ENCODE assay signal across 8 cellular contexts in genomic region chr12:1692221-1692620, GRCh38. TPM values are rescaled to one million over a fixed set of nuclear protein-coding genes. Genes with fewer than 3 reads are reported as not detected.
DNase-seq lines count a peak whose midpoint lies in the region; ATAC-seq and TF ChIP-seq lines count a peak whose summit lies in the region.

No MANE protein-coding gene starts in this region.

- no peak for TF ChIP-seq CTCF in fibroblast of lung (conservative IDR thresholded peaks at IDR 0.05 in 1 of 2, IDR thresholded peaks at IDR 0.05 in 1 of 2; ENCODE audit: low read depth in 1 of 2, low read length in 2 of 2)
- no peak for TF ChIP-seq CTCF in lower leg skin (IDR thresholded peaks at IDR 0.05)
- no peak for TF ChIP-seq CTCF in left lung (IDR thresholded peaks at IDR 0.05)

- no peak for TF ChIP-seq POLR2A in lower leg skin (IDR thresholded peaks at IDR 0.05)

- in situ Hi-C loops in GM23248 (cut with MboI): no loop called here

- intact Hi-C loops in lower leg skin (cut with DNase I; ENCODE audit: low total_unique reads): no loop called here
- intact Hi-C loops in left lung (cut with DNase I): no loop called here

- no peak for ATAC-seq in GM21529 (IDR thresholded peaks at IDR 0.05; ENCODE audit: unreplicated experiment)
- ATAC-seq in left lung: no peak

- H3K36me3 ChIP-seq in GM23248 (ENCODE audit: low read depth) (no peaks in the 10 kb centered on the region), SJCRH30 (peaks cover 15% of the 10 kb centered on the region), fibroblast of lung (ENCODE audit: control insufficient read depth, insufficient read depth, low read length) (no peaks in the 10 kb centered on the region), skeletal muscle satellite cell (ENCODE audit: insufficient read depth, low read length) (no peaks in the 10 kb centered on the region), left lung (no peaks in the 10 kb centered on the region)

- H3K4me2 ChIP-seq in GM23248 (ENCODE audit: unreplicated experiment): peak overlapping the region; percentile 95
- peak overlapping the region; percentile 81 for H3K4me2 ChIP-seq in fibroblast of lung (ENCODE audit: extremely low read depth, insufficient read depth, low read length)
- H3K4me2 ChIP-seq in skeletal muscle satellite cell (ENCODE audit: low read length): peak overlapping the region; percentile 96

- H3F3A ChIP-seq in GM23248 (ENCODE audit: insufficient read depth): peaks cover 7% of the 10 kb centered on the region; the same call in 1 of the 2 replicates

- H3K9ac ChIP-seq in GM23248 (peak overlapping the region; percentile 94), fibroblast of lung (ENCODE audit: insufficient read depth, low read length) (no peak overlapping the region), skeletal muscle satellite cell (ENCODE audit: low read depth, low read length) (peak overlapping the region; percentile 91)

- H3K4me3 ChIP-seq in GM23248: peak overlapping the region; percentile 89
- H3K4me3 ChIP-seq in SJCRH30: peak overlapping the region; percentile 97
- H3K4me3 ChIP-seq in fibroblast of lung (replicated peaks in 1 of 4; ENCODE audit: control extremely low read depth in 1 of 4, insufficient read depth in 1 of 4, low read depth in 3 of 4, low read length in 4 of 4): peak overlapping the region; percentile 72 to 97 (median 77)
- peak overlapping the region; percentile 98 for H3K4me3 ChIP-seq in skeletal muscle satellite cell (ENCODE audit: low read length)
- no peak overlapping the region for H3K4me3 ChIP-seq in lower leg skin (ENCODE audit: low read depth, poor library complexity, severe bottlenecking)
- H3K4me3 ChIP-seq in left lung: peak overlapping the region in 1 of 2 donors; percentile 93

- WGBS in GM23248 (ENCODE audit: low coverage in 1 of 2, low lambda C conversion rate in 2 of 2, missing lambda C conversion rate in 2 of 2), 2 experiments: 29 to 32% methylated on average over 4 of the region's 4 CpGs
- WGBS in lower leg skin, 2 donors: 43 to 46% methylated on average over 4 of the region's 4 CpGs

- H4K20me1 ChIP-seq in GM23248 (ENCODE audit: insufficient read depth) (no peaks in the 10 kb centered on the region), fibroblast of lung (ENCODE audit: control insufficient read depth, extremely low read depth, insufficient read depth, low read length) (no peaks in the 10 kb centered on the region)

- H3K27ac ChIP-seq in GM23248: no peak overlapping the region
- no peak overlapping the region for H3K27ac ChIP-seq in SJCRH30
- H3K27ac ChIP-seq in fibroblast of lung (ENCODE audit: insufficient read depth, low read length): no peak overlapping the region
- peak overlapping the region in 1 of 2 donors; percentile 97 for H3K27ac ChIP-seq in left lung

- no peak overlapping the region for H2AFZ ChIP-seq in GM23248
- no peak overlapping the region for H2AFZ ChIP-seq in fibroblast of lung (ENCODE audit: low read length)

- H3K27me3 ChIP-seq in GM23248 (replicated peaks; ENCODE audit: insufficient read depth) (no peaks in the 10 kb centered on the region), SJCRH30 (no peaks in the 10 kb centered on the region), fibroblast of lung (ENCODE audit: control insufficient read depth, insufficient read depth, low read length) (no peaks in the 10 kb centered on the region), skeletal muscle satellite cell (ENCODE audit: control insufficient read depth, insufficient read depth, low read length) (no peaks in the 10 kb centered on the region), left lung (no peaks in the 10 kb centered on the region)

- no peak for DNase-seq in GM23248
- no peak for DNase-seq in SJCRH30
- DNase-seq in fibroblast of lung (ENCODE audit: low read depth in 2 of 2): no peak
- no peak for DNase-seq in lower leg skin (ENCODE audit: low spot score in 2 of 2)
- no peak for DNase-seq in left lung
- DNase-seq in SHP77 (lab: John Stamatoyannopoulos, UW): no peak

- H3K9me3 ChIP-seq in GM23248 (ENCODE audit: low read depth) (no peaks in the 10 kb centered on the region), SJCRH30 (replicated peaks) (no peaks in the 10 kb centered on the region), fibroblast of lung (ENCODE audit: control insufficient read depth, insufficient read depth, low read depth, low read length) (no peaks in the 10 kb centered on the region), skeletal muscle satellite cell (replicated peaks; ENCODE audit: low read length) (no peaks in the 10 kb centered on the region), left lung (no peaks in the 10 kb centered on the region)

- H3K79me2 ChIP-seq in GM23248 (ENCODE audit: insufficient read depth) (peaks cover 63% of the 10 kb centered on the region), fibroblast of lung (ENCODE audit: control insufficient read depth, insufficient read depth, low read length) (peaks cover 44% of the 10 kb centered on the region)

- H3K4me1 ChIP-seq in GM23248 (ENCODE audit: insufficient read depth): peaks cover 23% of the 10 kb centered on the region
- peaks cover 7% of the 10 kb centered on the region for H3K4me1 ChIP-seq in SJCRH30
- peaks cover 4% of the 10 kb centered on the region for H3K4me1 ChIP-seq in fibroblast of lung (ENCODE audit: control insufficient read depth, extremely low read depth, insufficient read depth, low read length)
- peaks cover 16% of the 10 kb centered on the region for H3K4me1 ChIP-seq in skeletal muscle satellite cell (ENCODE audit: control insufficient read depth, insufficient read depth, low read length)
- peaks cover 5 to 62% of the 10 kb centered on the region in 2 donors for H3K4me1 ChIP-seq in left lung

- H3K9me2 ChIP-seq in GM23248 (ENCODE audit: insufficient read depth): no peaks in the 10 kb centered on the region

RNA-seq across cellular contexts. Expression of gene ADIPOR2, which starts 1.4 kb away (rescaled TPM):
- total RNA-seq in GM23248 (2014; rRNA removed; shearing (Covaris generic)): 18.8 TPM in 2 replicates
- 4.2 and 4.9 TPM in 2 replicates for polyA plus RNA-seq in GM23248 (2016; fragmentation: Nextera tagmentation; extraction: Ambion mirVana)
- 54.1 and 62.5 TPM in 2 replicates for total RNA-seq in SJCRH30 (2014; rRNA removed; shearing (Covaris generic))
- total RNA-seq in fibroblast of lung: 29.8 and 46.1 TPM in 2 replicates
- polyA plus RNA-seq in fibroblast of lung: 33.5 and 43.1 TPM in 2 replicates
- 36.1 and 43.0 TPM in 2 replicates for polyA plus RNA-seq in fibroblast of lung (2012)
- 35.0 and 51.8 TPM in 2 replicates for polyA minus RNA-seq in fibroblast of lung (ENCODE audit: low replicate concordance)
- 21.8 and 23.1 TPM in 2 replicates for total RNA-seq in skeletal muscle satellite cell (2012; rRNA removed)
- 10 to 100 TPM; 29.5 to 44.3 (median 37.1) TPM for total RNA-seq in lower leg skin
- 10 to 100 TPM; 52.9 to 66.8 TPM for total RNA-seq in left lung
